ENCODE assay signal across 1 cellular context in genomic region chr17:72474740-72475477, GRCh38.
TF ChIP-seq lines count a peak whose summit lies in the region.

No MANE protein-coding gene starts in this region.

TF ChIP-seq in H1, 55 proteins besides CTCF, POLR2A, EP300 and RAD21 (continued from another document):
- no peak for TF ChIP-seq SRF (IDR thresholded peaks at IDR 0.05; ENCODE audit: low read depth, low read length)
- TF ChIP-seq ZNF274 (IDR thresholded peaks at IDR 0.05; ENCODE audit: borderline replicate concordance, extremely low read depth, low read length), result no peak
- TF ChIP-seq BACH1 (IDR thresholded peaks at IDR 0.05; ENCODE audit: low read length), result no peak
- no peak for TF ChIP-seq SP2 (IDR thresholded peaks at IDR 0.05; ENCODE audit: low read length)
- no peak for TF ChIP-seq CEBPB (IDR thresholded peaks at IDR 0.05; ENCODE audit: low read depth, low read length)
- no peak for TF ChIP-seq NANOG (IDR thresholded peaks at IDR 0.05; ENCODE audit: insufficient read depth, low read depth, low read length, poor library complexity, severe bottlenecking)
- TF ChIP-seq, protein P1, sequence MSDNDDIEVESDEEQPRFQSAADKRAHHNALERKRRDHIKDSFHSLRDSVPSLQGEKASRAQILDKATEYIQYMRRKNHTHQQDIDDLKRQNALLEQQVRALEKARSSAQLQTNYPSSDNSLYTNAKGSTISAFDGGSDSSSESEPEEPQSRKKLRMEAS (IDR thresholded peaks at IDR 0.05), result no peak
- no peak for TF ChIP-seq SP1 (IDR thresholded peaks at IDR 0.05; ENCODE audit: low read depth, low read length)
